9 cellular contexts compared by ENCODE assay signal in the genomic region with DNA sequence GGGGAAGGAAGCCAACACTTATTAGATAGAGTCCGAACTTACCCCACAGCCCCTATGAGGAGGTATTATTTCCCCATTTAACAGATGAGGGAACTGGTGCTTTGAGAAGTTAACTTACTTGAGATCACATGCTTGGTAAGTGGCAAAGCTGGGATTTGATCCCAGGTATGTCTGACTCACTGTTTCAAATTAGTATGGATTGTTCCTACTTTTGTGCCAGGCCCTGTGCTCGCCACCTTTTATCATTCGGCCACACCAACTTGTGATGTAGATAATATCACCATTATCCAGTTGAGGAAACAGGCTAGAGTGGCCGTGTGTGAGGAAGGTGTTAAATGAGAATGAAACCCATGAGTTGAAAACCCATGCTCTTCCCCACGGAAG. TPM values are rescaled to one million over a fixed set of nuclear protein-coding genes. Genes with fewer than 3 reads are reported as not detected.
"Had no signal": no experiment of that assay in that cellular context is flagged by ENCODE, and none has a peak within 500 bp of the region (broad histone marks: within the 10 kb centered on the region; RNA-seq: fewer than 3 reads in every experiment).

No MANE protein-coding gene starts in this region.

- H3K4me3 ChIP-seq: GM23248, HAP-1 had no signal

- H3K27me3 Mint-ChIP-seq: IgD-negative memory B cell had no signal

- H3K27ac ChIP-seq: GM23248, HL-60 had no signal

- H3K9me3 Mint-ChIP-seq: HFFc6, IgD-negative memory B cell had no signal

- ATAC-seq: HCT116, HepG2 had no signal

- H3K4me3 Mint-ChIP-seq: HFFc6, IgD-negative memory B cell had no signal

- H3K4me1 Mint-ChIP-seq: IgD-negative memory B cell had no signal

- H3K4me1 ChIP-seq: HAP-1 had no signal

- DNase-seq: GM23248, GOT3, HFFc6, KBM-7 had no signal

- H3K9me3 ChIP-seq: HAP-1 had no signal

RNA-seq across cellular contexts. Expression of gene DOC2A, which starts 26.1 kb away (rescaled TPM):
- total RNA-seq: GM23248 had no signal
